1 cellular context compared by ENCODE assay signal in the genomic region with DNA sequence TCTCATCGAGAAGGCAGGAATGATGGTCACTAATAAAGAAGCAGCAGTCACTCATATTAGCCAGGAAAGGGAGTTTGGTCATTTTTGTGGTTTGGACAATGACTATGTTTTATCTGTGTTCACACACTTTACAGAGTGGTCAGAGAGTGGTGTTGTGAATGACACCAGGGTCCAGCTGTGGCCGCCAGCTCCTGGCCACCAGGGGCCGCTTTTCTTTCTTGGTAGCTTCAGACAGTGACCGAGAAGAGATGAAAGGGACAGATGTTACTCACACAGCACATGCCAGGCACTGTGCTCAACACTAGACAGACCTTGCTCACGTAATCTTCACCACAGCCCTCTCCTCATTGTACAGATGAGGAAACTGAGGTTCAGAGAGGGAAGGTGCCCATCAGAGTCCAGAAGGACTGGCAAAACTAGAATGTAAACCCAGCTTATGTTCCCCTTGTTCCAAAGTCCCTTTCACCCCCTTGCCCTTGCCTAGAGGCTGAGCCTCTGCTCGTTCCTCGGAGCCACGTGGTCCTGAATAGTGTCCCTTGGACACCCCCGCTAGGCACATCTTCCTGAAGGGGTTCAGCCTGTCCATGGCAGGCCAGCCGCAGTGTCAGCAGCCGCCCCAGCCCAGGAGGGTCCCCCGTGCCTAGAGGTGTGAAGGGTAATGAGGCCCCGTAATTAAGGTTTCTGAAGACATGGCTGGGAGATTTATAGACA.
TF ChIP-seq lines count a peak whose summit lies in the region.

No MANE protein-coding gene starts in this region.

TF ChIP-seq in K562, 482 proteins besides CTCF, POLR2A, EP300 and RAD21 (continued from another document and continues in another):
- TF ChIP-seq FOSL1 (tag; conservative IDR thresholded peaks at IDR 0.05) (peak; percentile 55), ELF4 (CRISPR knock-in tag; IDR thresholded peaks at IDR 0.05) (no peak), RBM25 (IDR thresholded peaks at IDR 0.05; ENCODE audit: low read depth, low read length, severe bottlenecking) (peak; percentile 21), SMARCA4 (IDR thresholded peaks at IDR 0.05) (peak; percentile 65), ZNF77 (CRISPR knock-in tag; IDR thresholded peaks at IDR 0.05) (no peak), PTTG1 (tag; IDR thresholded peaks at IDR 0.05; ENCODE audit: low read depth) (no peak), CBX2 (IDR thresholded peaks at IDR 0.05; ENCODE audit: insufficient read depth, low read length, poor library complexity, severe bottlenecking) (no peak), MAFK (IDR thresholded peaks at IDR 0.05; ENCODE audit: low read length) (peak; percentile 28; the same call in 1 of the 2 replicates), BHLHE40 (IDR thresholded peaks at IDR 0.05; ENCODE audit: low read length) (peak; percentile 58), HNRNPUL1 (IDR thresholded peaks at IDR 0.05; ENCODE audit: low read length) (no peak), CTBP1 (IDR thresholded peaks at IDR 0.05; ENCODE audit: borderline replicate concordance) (peak; percentile 61), ZNF707 (CRISPR knock-in tag; conservative IDR thresholded peaks at IDR 0.05) (no peak), ATF7 (IDR thresholded peaks at IDR 0.05) (peak; percentile 72; the same call in 1 of the 2 replicates), ASH1L (IDR thresholded peaks at IDR 0.05; ENCODE audit: borderline replicate concordance, low read depth, partially characterized antibody) (no peak), MAFF (IDR thresholded peaks at IDR 0.05; ENCODE audit: low read length) (peak; percentile 26; the same call in 1 of the 2 replicates), KDM5B (IDR thresholded peaks at IDR 0.05; ENCODE audit: insufficient replicate concordance, low read depth, low read length) (no peak), TRIM24 (IDR thresholded peaks at IDR 0.05) (no peak), MYBL2 (IDR thresholded peaks at IDR 0.05; ENCODE audit: low read depth) (no peak), MYBL2 (CRISPR knock-in tag; IDR thresholded peaks at IDR 0.05; ENCODE audit: borderline replicate concordance) (no peak), ZNF551 (CRISPR knock-in tag; IDR thresholded peaks at IDR 0.05) (no peak), PCBP1 (IDR thresholded peaks at IDR 0.05; ENCODE audit: low read depth, low read length, poor library complexity, severe bottlenecking) (no peak), ZKSCAN1 (IDR thresholded peaks at IDR 0.05; ENCODE audit: low read depth, low read length) (0 out of 2 replicates have a peak, but pooled peaks have one; percentile 15), SMARCE1 (IDR thresholded peaks at IDR 0.05) (no peak), TOE1 (IDR thresholded peaks at IDR 0.05; ENCODE audit: borderline replicate concordance) (no peak), TOE1 (CRISPR knock-in tag; IDR thresholded peaks at IDR 0.05; ENCODE audit: borderline replicate concordance, low read depth) (no peak), GABPB2 (CRISPR knock-in tag; conservative IDR thresholded peaks at IDR 0.05) (no peak), MEIS2 (IDR thresholded peaks at IDR 0.05; ENCODE audit: partially characterized antibody) (peak; percentile 77), JUND (IDR thresholded peaks at IDR 0.05; ENCODE audit: borderline replicate concordance, low read depth, low read length) (peak; percentile 69), JUND (tag; IDR thresholded peaks at IDR 0.05; ENCODE audit: borderline replicate concordance, low read depth, low read length) (peak; percentile 4; the same call in 1 of the 3 replicates), TCF7 (IDR thresholded peaks at IDR 0.05; ENCODE audit: borderline replicate concordance) (peak; percentile 86), ZNF699 (CRISPR knock-in tag; IDR thresholded peaks at IDR 0.05; ENCODE audit: insufficient replicate concordance) (no peak), ZFP36 (IDR thresholded peaks at IDR 0.05; ENCODE audit: low read depth, low read length, partially characterized antibody) (peak; percentile 33), KAT2B (IDR thresholded peaks at IDR 0.05; ENCODE audit: low read depth, low read length) (no peak), ESRRA (IDR thresholded peaks at IDR 0.05; ENCODE audit: borderline replicate concordance, low read depth) (peak; percentile 81; the same call in 1 of the 2 replicates), HDAC2 (IDR thresholded peaks at IDR 0.05) (0 out of 2 replicates have a peak, but pooled peaks have one; percentile 60), STAT5B (CRISPR knock-in tag; IDR thresholded peaks at IDR 0.05) (no peak), MAFG (tag; conservative IDR thresholded peaks at IDR 0.05) (peak; percentile 20; the same call in 1 of the 2 replicates), KLF10 (CRISPR knock-in tag; IDR thresholded peaks at IDR 0.05) (no peak), SMAD2 (IDR thresholded peaks at IDR 0.05; ENCODE audit: low read depth, low read length) (no peak), LCOR (CRISPR knock-in tag; IDR thresholded peaks at IDR 0.05) (no peak), SMARCA5 (IDR thresholded peaks at IDR 0.05) (peak; percentile 47; the same call in 1 of the 2 replicates), NR2C2 (CRISPR knock-in tag; IDR thresholded peaks at IDR 0.05) (0 out of 2 replicates have a peak, but pooled peaks have one; percentile 18), NR2C2 (tag; IDR thresholded peaks at IDR 0.05) (no peak), KDM4B (IDR thresholded peaks at IDR 0.05; ENCODE audit: borderline replicate concordance in 2 of 2, low read depth in 1 of 2) (0 out of 4 replicates have a peak, but pooled peaks of 1 of the 2 experiments have one; percentile 20), RNF2 (IDR thresholded peaks at IDR 0.05) (peak; percentile 31; the same call in 1 of the 2 replicates)
- TF ChIP-seq, protein P1, sequence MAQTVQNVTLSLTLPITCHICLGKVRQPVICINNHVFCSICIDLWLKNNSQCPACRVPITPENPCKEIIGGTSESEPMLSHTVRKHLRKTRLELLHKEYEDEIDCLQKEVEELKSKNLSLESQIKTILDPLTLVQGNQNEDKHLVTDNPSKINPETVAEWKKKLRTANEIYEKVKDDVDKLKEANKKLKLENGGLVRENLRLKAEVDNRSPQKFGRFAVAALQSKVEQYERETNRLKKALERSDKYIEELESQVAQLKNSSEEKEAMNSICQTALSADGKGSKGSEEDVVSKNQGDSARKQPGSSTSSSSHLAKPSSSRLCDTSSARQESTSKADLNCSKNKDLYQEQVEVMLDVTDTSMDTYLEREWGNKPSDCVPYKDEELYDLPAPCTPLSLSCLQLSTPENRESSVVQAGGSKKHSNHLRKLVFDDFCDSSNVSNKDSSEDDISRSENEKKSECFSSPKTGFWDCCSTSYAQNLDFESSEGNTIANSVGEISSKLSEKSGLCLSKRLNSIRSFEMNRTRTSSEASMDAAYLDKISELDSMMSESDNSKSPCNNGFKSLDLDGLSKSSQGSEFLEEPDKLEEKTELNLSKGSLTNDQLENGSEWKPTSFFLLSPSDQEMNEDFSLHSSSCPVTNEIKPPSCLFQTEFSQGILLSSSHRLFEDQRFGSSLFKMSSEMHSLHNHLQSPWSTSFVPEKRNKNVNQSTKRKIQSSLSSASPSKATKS (CRISPR knock-in tag; IDR thresholded peaks at IDR 0.05) = no peak
- TF ChIP-seq, protein P2, sequence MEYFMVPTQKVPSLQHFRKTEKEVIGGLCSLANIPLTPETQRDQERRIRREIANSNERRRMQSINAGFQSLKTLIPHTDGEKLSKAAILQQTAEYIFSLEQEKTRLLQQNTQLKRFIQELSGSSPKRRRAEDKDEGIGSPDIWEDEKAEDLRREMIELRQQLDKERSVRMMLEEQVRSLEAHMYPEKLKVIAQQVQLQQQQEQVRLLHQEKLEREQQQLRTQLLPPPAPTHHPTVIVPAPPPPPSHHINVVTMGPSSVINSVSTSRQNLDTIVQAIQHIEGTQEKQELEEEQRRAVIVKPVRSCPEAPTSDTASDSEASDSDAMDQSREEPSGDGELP (CRISPR knock-in tag; IDR thresholded peaks at IDR 0.05; ENCODE audit: borderline replicate concordance) = peak; percentile 97
- TF ChIP-seq, protein P3, sequence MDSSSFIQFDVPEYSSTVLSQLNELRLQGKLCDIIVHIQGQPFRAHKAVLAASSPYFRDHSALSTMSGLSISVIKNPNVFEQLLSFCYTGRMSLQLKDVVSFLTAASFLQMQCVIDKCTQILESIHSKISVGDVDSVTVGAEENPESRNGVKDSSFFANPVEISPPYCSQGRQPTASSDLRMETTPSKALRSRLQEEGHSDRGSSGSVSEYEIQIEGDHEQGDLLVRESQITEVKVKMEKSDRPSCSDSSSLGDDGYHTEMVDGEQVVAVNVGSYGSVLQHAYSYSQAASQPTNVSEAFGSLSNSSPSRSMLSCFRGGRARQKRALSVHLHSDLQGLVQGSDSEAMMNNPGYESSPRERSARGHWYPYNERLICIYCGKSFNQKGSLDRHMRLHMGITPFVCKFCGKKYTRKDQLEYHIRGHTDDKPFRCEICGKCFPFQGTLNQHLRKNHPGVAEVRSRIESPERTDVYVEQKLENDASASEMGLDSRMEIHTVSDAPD (CRISPR knock-in tag; IDR thresholded peaks at IDR 0.05) = 0 out of 2 replicates have a peak, but pooled peaks have one; percentile 23
- TF ChIP-seq, protein P4, sequence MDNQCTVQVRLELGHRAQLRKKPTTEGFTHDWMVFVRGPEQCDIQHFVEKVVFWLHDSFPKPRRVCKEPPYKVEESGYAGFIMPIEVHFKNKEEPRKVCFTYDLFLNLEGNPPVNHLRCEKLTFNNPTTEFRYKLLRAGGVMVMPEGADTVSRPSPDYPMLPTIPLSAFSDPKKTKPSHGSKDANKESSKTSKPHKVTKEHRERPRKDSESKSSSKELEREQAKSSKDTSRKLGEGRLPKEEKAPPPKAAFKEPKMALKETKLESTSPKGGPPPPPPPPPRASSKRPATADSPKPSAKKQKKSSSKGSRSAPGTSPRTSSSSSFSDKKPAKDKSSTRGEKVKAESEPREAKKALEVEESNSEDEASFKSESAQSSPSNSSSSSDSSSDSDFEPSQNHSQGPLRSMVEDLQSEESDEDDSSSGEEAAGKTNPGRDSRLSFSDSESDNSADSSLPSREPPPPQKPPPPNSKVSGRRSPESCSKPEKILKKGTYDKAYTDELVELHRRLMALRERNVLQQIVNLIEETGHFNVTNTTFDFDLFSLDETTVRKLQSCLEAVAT (IDR thresholded peaks at IDR 0.05) = peak in 1 of 2 experiments; percentile 77; a peak in 2 of 4 replicates
- TF ChIP-seq, protein P5, sequence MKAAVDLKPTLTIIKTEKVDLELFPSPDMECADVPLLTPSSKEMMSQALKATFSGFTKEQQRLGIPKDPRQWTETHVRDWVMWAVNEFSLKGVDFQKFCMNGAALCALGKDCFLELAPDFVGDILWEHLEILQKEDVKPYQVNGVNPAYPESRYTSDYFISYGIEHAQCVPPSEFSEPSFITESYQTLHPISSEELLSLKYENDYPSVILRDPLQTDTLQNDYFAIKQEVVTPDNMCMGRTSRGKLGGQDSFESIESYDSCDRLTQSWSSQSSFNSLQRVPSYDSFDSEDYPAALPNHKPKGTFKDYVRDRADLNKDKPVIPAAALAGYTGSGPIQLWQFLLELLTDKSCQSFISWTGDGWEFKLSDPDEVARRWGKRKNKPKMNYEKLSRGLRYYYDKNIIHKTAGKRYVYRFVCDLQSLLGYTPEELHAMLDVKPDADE (conservative IDR thresholded peaks at IDR 0.05; ENCODE audit: control insufficient read depth, low read depth, low read length) = 0 out of 2 replicates have a peak, but pooled peaks have one; percentile 48
- TF ChIP-seq, protein P6, sequence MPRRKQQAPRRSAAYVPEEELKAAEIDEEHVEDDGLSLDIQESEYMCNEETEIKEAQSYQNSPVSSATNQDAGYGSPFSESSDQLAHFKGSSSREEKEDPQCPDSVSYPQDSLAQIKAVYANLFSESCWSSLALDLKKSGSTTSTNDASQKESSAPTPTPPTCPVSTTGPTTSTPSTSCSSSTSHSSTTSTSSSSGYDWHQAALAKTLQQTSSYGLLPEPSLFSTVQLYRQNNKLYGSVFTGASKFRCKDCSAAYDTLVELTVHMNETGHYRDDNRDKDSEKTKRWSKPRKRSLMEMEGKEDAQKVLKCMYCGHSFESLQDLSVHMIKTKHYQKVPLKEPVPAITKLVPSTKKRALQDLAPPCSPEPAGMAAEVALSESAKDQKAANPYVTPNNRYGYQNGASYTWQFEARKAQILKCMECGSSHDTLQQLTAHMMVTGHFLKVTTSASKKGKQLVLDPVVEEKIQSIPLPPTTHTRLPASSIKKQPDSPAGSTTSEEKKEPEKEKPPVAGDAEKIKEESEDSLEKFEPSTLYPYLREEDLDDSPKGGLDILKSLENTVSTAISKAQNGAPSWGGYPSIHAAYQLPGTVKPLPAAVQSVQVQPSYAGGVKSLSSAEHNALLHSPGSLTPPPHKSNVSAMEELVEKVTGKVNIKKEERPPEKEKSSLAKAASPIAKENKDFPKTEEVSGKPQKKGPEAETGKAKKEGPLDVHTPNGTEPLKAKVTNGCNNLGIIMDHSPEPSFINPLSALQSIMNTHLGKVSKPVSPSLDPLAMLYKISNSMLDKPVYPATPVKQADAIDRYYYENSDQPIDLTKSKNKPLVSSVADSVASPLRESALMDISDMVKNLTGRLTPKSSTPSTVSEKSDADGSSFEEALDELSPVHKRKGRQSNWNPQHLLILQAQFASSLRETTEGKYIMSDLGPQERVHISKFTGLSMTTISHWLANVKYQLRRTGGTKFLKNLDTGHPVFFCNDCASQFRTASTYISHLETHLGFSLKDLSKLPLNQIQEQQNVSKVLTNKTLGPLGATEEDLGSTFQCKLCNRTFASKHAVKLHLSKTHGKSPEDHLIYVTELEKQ (CRISPR knock-in tag; IDR thresholded peaks at IDR 0.05) = no peak
- TF ChIP-seq, protein P7, sequence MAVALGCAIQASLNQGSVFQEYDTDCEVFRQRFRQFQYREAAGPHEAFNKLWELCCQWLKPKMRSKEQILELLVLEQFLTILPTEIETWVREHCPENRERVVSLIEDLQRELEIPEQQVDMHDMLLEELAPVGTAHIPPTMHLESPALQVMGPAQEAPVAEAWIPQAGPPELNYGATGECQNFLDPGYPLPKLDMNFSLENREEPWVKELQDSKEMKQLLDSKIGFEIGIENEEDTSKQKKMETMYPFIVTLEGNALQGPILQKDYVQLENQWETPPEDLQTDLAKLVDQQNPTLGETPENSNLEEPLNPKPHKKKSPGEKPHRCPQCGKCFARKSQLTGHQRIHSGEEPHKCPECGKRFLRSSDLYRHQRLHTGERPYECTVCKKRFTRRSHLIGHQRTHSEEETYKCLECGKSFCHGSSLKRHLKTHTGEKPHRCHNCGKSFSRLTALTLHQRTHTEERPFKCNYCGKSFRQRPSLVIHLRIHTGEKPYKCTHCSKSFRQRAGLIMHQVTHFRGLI (CRISPR knock-in tag; IDR thresholded peaks at IDR 0.05) = no peak
- TF ChIP-seq, protein P8, sequence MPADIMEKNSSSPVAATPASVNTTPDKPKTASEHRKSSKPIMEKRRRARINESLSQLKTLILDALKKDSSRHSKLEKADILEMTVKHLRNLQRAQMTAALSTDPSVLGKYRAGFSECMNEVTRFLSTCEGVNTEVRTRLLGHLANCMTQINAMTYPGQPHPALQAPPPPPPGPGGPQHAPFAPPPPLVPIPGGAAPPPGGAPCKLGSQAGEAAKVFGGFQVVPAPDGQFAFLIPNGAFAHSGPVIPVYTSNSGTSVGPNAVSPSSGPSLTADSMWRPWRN (IDR thresholded peaks at IDR 0.05; ENCODE audit: low read depth) = peak; percentile 66
